Comparison of ENCODE assay signal across 22 cellular contexts in genomic region chr13:111013196-111013595, GRCh38.
"Had no signal": no experiment of that assay in that cellular context is flagged by ENCODE, and none has a peak within 500 bp of the region (broad histone marks: within the 10 kb centered on the region; RNA-seq: fewer than 3 reads in every experiment).

No MANE protein-coding gene starts in this region.

- DNase-seq: IMR-90, Kasumi-1, MM.1S, NCI-H1092 treated with DMSO at 0.1 percent for 48 hours, NCI-H1436, NCI-H187, NCI-H2029, NCI-H2081 treated with DMSO at 0.1 percent for 48 hours, NCI-H2171, NCI-H226, NCI-H446, NCI-H510A, NCI-H524 treated with DMSO at 0.1 percent for 48 hours, NCI-H69, NCI-H774, Right ventricle myocardium superior, RPMI8226, SIG-M5 had no signal

- H3K27me3 ChIP-seq: SJSA1 had no signal

- H3K36me3 ChIP-seq: SJSA1 had no signal

- FAIRE-seq: RCC 7860 had no signal

- H3K4me2 ChIP-seq: KMS-11 had no signal

- H3K4me1 ChIP-seq: SJSA1 had no signal

- H3K9ac ChIP-seq: KMS-11 had no signal

- H3K9me3 ChIP-seq: SJSA1 had no signal

- H3K27ac ChIP-seq: KMS-11, SJSA1, SK-N-MC had no signal

- H3K4me3 ChIP-seq: SJSA1, SK-N-MC had no signal
